ENCODE assay signal across 2 cellular contexts in the genomic region with DNA sequence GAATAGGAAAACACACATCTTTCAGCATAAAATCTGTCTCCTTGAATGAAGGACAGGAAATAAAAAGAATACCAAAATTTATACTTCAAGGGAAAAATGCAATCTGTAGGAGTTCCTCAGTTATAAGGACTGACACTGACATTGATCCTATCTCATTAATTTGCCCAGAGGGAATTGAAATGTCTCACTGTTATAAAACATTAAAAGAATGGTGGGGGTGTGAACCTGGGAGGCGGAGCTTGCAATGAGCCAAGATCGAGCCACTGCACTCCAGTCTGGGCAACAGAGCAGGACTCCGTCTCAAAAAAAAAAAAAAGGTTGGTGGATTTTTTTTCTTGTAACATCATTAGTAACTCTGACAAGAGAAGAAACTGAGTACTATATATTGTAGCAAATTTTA.
TF ChIP-seq lines count a peak whose summit lies in the region.

No MANE protein-coding gene starts in this region.

TF ChIP-seq in SK-N-SH treated with all-trans-retinoic acid at 6 μM for 48 hours, 23 proteins besides CTCF, POLR2A, EP300 and RAD21 (continued from another document):
- TF ChIP-seq, protein P1, sequence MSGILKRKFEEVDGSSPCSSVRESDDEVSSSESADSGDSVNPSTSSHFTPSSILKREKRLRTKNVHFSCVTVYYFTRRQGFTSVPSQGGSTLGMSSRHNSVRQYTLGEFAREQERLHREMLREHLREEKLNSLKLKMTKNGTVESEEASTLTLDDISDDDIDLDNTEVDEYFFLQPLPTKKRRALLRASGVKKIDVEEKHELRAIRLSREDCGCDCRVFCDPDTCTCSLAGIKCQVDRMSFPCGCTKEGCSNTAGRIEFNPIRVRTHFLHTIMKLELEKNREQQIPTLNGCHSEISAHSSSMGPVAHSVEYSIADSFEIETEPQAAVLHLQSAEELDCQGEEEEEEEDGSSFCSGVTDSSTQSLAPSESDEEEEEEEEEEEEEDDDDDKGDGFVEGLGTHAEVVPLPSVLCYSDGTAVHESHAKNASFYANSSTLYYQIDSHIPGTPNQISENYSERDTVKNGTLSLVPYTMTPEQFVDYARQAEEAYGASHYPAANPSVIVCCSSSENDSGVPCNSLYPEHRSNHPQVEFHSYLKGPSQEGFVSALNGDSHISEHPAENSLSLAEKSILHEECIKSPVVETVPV (CRISPR knock-in tag; IDR thresholded peaks at IDR 0.05) = no peak
- TF ChIP-seq, protein P2, sequence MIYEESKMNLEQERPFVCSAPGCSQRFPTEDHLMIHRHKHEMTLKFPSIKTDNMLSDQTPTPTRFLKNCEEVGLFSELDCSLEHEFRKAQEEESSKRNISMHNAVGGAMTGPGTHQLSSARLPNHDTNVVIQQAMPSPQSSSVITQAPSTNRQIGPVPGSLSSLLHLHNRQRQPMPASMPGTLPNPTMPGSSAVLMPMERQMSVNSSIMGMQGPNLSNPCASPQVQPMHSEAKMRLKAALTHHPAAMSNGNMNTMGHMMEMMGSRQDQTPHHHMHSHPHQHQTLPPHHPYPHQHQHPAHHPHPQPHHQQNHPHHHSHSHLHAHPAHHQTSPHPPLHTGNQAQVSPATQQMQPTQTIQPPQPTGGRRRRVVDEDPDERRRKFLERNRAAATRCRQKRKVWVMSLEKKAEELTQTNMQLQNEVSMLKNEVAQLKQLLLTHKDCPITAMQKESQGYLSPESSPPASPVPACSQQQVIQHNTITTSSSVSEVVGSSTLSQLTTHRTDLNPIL (CRISPR knock-in tag; IDR thresholded peaks at IDR 0.05; ENCODE audit: low read depth) = no peak

TF ChIP-seq in SK-N-SH, 30 proteins besides CTCF, POLR2A, EP300 and RAD21 (continued from another document):
- TF ChIP-seq SMC3 (IDR thresholded peaks at IDR 0.05; ENCODE audit: low read depth, low read length) (no peak), MEF2A (IDR thresholded peaks at IDR 0.05; ENCODE audit: borderline replicate concordance, low read depth) (no peak), RFX5 (IDR thresholded peaks at IDR 0.05; ENCODE audit: low read length) (no peak), NFIC (IDR thresholded peaks at IDR 0.05; ENCODE audit: borderline replicate concordance) (no peak), EZH2phosphoT487 (IDR thresholded peaks at IDR 0.05; ENCODE audit: borderline replicate concordance, low read depth) (no peak), TEAD4 (IDR thresholded peaks at IDR 0.05; ENCODE audit: borderline replicate concordance, insufficient read depth) (no peak), JUND (IDR thresholded peaks at IDR 0.05) (no peak), MXI1 (IDR thresholded peaks at IDR 0.05; ENCODE audit: low read depth, low read length) (no peak)
- TF ChIP-seq, protein P3, sequence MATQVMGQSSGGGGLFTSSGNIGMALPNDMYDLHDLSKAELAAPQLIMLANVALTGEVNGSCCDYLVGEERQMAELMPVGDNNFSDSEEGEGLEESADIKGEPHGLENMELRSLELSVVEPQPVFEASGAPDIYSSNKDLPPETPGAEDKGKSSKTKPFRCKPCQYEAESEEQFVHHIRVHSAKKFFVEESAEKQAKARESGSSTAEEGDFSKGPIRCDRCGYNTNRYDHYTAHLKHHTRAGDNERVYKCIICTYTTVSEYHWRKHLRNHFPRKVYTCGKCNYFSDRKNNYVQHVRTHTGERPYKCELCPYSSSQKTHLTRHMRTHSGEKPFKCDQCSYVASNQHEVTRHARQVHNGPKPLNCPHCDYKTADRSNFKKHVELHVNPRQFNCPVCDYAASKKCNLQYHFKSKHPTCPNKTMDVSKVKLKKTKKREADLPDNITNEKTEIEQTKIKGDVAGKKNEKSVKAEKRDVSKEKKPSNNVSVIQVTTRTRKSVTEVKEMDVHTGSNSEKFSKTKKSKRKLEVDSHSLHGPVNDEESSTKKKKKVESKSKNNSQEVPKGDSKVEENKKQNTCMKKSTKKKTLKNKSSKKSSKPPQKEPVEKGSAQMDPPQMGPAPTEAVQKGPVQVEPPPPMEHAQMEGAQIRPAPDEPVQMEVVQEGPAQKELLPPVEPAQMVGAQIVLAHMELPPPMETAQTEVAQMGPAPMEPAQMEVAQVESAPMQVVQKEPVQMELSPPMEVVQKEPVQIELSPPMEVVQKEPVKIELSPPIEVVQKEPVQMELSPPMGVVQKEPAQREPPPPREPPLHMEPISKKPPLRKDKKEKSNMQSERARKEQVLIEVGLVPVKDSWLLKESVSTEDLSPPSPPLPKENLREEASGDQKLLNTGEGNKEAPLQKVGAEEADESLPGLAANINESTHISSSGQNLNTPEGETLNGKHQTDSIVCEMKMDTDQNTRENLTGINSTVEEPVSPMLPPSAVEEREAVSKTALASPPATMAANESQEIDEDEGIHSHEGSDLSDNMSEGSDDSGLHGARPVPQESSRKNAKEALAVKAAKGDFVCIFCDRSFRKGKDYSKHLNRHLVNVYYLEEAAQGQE (IDR thresholded peaks at IDR 0.05; ENCODE audit: low read depth, low read length) = no peak
- TF ChIP-seq, protein P4, sequence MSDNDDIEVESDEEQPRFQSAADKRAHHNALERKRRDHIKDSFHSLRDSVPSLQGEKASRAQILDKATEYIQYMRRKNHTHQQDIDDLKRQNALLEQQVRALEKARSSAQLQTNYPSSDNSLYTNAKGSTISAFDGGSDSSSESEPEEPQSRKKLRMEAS (IDR thresholded peaks at IDR 0.05; ENCODE audit: low read depth) = no peak
